Comparison of ENCODE assay signal across 8 cellular contexts in the genomic region with DNA sequence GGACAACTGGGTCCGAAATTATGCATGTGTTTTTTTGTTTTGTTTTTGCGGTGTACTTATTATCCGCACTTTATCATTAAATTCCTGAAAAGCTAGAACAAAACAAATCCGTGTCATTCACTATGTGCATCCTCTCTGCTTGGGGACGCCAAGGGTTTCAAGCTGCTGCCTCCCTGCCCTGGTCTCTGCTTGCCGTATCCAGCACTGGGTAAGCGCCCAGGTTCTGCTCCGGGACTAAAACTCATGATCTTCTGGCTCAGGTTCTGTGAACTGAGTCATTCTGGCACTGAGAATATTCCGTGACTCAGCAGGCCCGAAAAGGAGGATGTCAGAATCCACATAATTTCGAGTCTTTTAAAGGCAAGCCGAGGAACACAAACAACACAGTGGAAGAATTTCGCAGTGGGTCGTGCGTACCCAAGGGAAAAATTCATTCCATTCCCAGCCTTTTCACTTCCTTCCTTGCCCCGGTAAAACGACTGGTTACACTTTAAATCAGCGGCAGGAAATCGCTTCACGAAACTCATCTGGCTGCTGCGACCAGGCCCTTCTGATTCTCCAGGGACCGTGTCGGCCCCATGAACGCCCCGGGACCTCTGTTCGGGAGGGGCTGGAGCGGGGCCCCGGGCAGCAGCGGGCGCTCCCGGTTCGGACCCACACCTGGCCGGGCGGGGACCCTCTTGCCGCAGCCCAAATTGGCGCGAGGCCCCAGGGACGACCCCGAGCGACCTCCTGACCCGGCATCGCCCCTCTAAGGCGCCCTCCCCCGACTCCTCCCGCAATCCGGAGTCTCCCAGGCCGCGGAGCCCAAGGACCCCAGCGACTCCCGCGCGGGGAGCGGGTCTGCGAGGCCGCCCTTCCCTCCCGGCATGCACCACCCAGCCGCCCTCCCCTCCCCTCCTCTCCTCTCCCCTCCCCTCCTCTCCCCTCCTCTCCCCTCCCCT. TPM values are rescaled to one million over a fixed set of nuclear protein-coding genes. Genes with fewer than 3 reads are reported as not detected.
DNase-seq lines count a peak whose midpoint lies in the region; ATAC-seq, FAIRE-seq and TF ChIP-seq lines count a peak whose summit lies in the region.

No MANE protein-coding gene starts in this region.

- POLR2A ChIA-PET in K562 (lab: Yijun Ruan, JAX) = no interaction called here

- H3K4me1 ChIP-seq in K562 (replicated peaks in 1 of 2; ENCODE audit: control insufficient read depth in 2 of 2, insufficient read depth in 2 of 2, low read length in 2 of 2) (peaks cover 7 to 17% of the 10 kb centered on the region in 2 experiments; a peak in 4 of 5 replicates), psoas muscle (peaks cover 43% of the 10 kb centered on the region)

- H3K9me1 ChIP-seq in K562 (ENCODE audit: control insufficient read depth, insufficient read depth, low read length) = no peaks in the 10 kb centered on the region

- H2AFZ ChIP-seq in K562 (ENCODE audit: low read depth, low read length) = peak overlapping the region; percentile 67

- no peak overlapping the region for H3K27ac ChIP-seq in K562 (ENCODE audit: extremely low read depth, low read depth, low read length)
- peak overlapping the region; percentile 100 for H3K27ac ChIP-seq in psoas muscle

- no peaks in the 10 kb centered on the region for H3K36me3 ChIP-seq in K562 (ENCODE audit: control insufficient read depth, insufficient read depth, low read length)
- H3K36me3 ChIP-seq in psoas muscle (ENCODE audit: insufficient read depth in 1 of 2, low read depth in 1 of 2) = no peaks in the 10 kb centered on the region

- peak overlapping the region; percentile 25 for H3K4me3 ChIP-seq in K562
- peak overlapping the region; percentile 89 for H3K4me3 ChIP-seq in psoas muscle

- H3K27me3 Mint-ChIP-seq in CD14-positive monocyte (ENCODE audit: low read depth in 3 of 3) = peaks cover 31 to 67% (median 48%) of the 10 kb centered on the region in 3 donors

- peak overlapping the region in 6 of 7 donors; percentile 36 to 85 (median 62) for H3K27ac Mint-ChIP-seq in CD14-positive monocyte

- peaks cover 0 to 6% (median 3%) of the 10 kb centered on the region in 7 donors for H3K9me3 Mint-ChIP-seq in CD14-positive monocyte

- peaks cover 0 to 3% of the 10 kb centered on the region in 2 donors for H3K36me3 Mint-ChIP-seq in CD14-positive monocyte

- CTCF ChIA-PET in K562 (lab: Yijun Ruan, JAX; ENCODE audit: low intra/inter-chr PET ratio) = no interaction called here

- peak; percentile 80 for DNase-seq in CD14-positive monocyte (ENCODE audit: low spot score)
- DNase-seq in RPMI8226 = peak; percentile 47
- peak; percentile 21 to 63 (median 39) for DNase-seq in K562 (ENCODE audit: extremely low read depth in 1 of 4, low spot score in 3 of 4)
- DNase-seq in hypothalamus (lab: John Stamatoyannopoulos, UW) = peak in 44 of 51 donors; percentile 9 to 77 (median 54)
- peak; percentile 86 to 93 for DNase-seq in psoas muscle
- DNase-seq in NCI-H2081 treated with DMSO at 0.1 percent for 48 hours (lab: John Stamatoyannopoulos, UW) = no peak

- BruUV-seq in K562 (replicated peaks; lab: Mats Ljungman, UMichigan) = no TSS peak

- under 1% methylated on average over 38 of the region's 57 CpGs for WGBS in K562 (ENCODE audit: insufficient coverage, low coverage, missing lambda C conversion rate)
- 1% methylated on average over 48 to 57 of the region's 57 CpGs for WGBS in psoas muscle, 3 donors

- no peaks in the 10 kb centered on the region for H4K20me1 ChIP-seq in K562 (replicated peaks; ENCODE audit: control insufficient read depth, insufficient read depth, low read length)

- H3K79me2 ChIP-seq in K562 (ENCODE audit: control insufficient read depth, insufficient read depth, low read length) = no peaks in the 10 kb centered on the region

- TF ChIP-seq POLR2A in GM19193 (IDR thresholded peaks at IDR 0.05; ENCODE audit: extremely low read depth, insufficient read depth, insufficient read length) (peak; percentile 58), K562 (conservative IDR thresholded peaks at IDR 0.05) (no peak)

- TF ChIP-seq EP300 in K562 (IDR thresholded peaks at IDR 0.05; ENCODE audit: low read length) = no peak

- peak overlapping the region; percentile 32 to 64; a peak in 2 of 4 replicates for H3K9ac ChIP-seq in K562 (ENCODE audit: insufficient read depth in 1 of 2, low read depth in 2 of 2, low read length in 2 of 2)

- TF ChIP-seq RAD21 in K562 (CRISPR knock-in tag; conservative IDR thresholded peaks at IDR 0.05 in 1 of 2, IDR thresholded peaks at IDR 0.05 in 1 of 2) = no peak

- peak overlapping the region; percentile 76 for H3K4me2 ChIP-seq in K562 (ENCODE audit: insufficient read depth, low read length)

- ATAC-seq in HG03439 (IDR thresholded peaks at IDR 0.05; ENCODE audit: unreplicated experiment) (peak; percentile 35), K562 (peak; percentile 62), psoas muscle (peak; percentile 82 to 86 (median 85))

- H3K27me3 ChIP-seq in K562 (ENCODE audit: control insufficient read depth in 2 of 2, insufficient read depth in 2 of 2, low read length in 2 of 2) (peaks cover 35 to 42% of the 10 kb centered on the region in 2 experiments), psoas muscle (ENCODE audit: insufficient read depth in 3 of 3, low read length in 2 of 3) (no peaks in the 10 kb centered on the region)

- FAIRE-seq in K562 (lab: Jason Lieb, UNC) = peak; percentile 75

- in situ Hi-C loops in K562 (cut with MboI) = no loop called here

- peak overlapping the region; percentile 80 to 94 for H3K4me3 Mint-ChIP-seq in CD14-positive monocyte

- TF ChIP-seq CTCF in CD14-positive monocyte (IDR thresholded peaks at IDR 0.05) (no peak), K562 (IDR thresholded peaks at IDR 0.05 in 2 of 3, conservative IDR thresholded peaks at IDR 0.05 in 1 of 3; ENCODE audit: insufficient read depth in 2 of 3, low read depth in 1 of 3, low read length in 3 of 3) (no peak), psoas muscle (IDR thresholded peaks at IDR 0.05) (no peak)

- H3K9me3 ChIP-seq in K562 (replicated peaks; ENCODE audit: control insufficient read depth, insufficient read depth, low read depth, low read length) (no peaks in the 10 kb centered on the region), psoas muscle (no peaks in the 10 kb centered on the region)

- H3K4me1 Mint-ChIP-seq in CD14-positive monocyte = peaks cover 22% of the 10 kb centered on the region

- intact Hi-C loops in CD14-positive monocyte (cut with micrococcal nuclease) = no loop called here
- intact Hi-C loops in K562 (cut with micrococcal nuclease) = no loop called here
- intact Hi-C loops in psoas muscle (cut with DNase I) = loop anchor here (2.0 to 5.0 kb wide), 2 partner anchors 60 kb away; no protein-coding TSS in a partner anchor

TF ChIP-seq in K562, 482 proteins besides CTCF, POLR2A, EP300 and RAD21 (continues in another document):
- TF ChIP-seq SMARCA4 (IDR thresholded peaks at IDR 0.05) (peak; percentile 36; the same call in 1 of the 2 replicates), FOSL1 (tag; conservative IDR thresholded peaks at IDR 0.05) (peak; percentile 77), E2F3 (CRISPR knock-in tag; IDR thresholded peaks at IDR 0.05) (no peak), ZNF316 (IDR thresholded peaks at IDR 0.05) (peak; percentile 81), BMI1 (IDR thresholded peaks at IDR 0.05; ENCODE audit: low read length) (0 out of 2 replicates have a peak, but pooled peaks have one; percentile 7), SMARCE1 (IDR thresholded peaks at IDR 0.05) (peak; percentile 26; the same call in 1 of the 2 replicates), EGR1 (conservative IDR thresholded peaks at IDR 0.05) (no peak), ZNF766 (CRISPR knock-in tag; conservative IDR thresholded peaks at IDR 0.05) (no peak), BACH1 (tag; IDR thresholded peaks at IDR 0.05) (peak; percentile 76), NFIC (IDR thresholded peaks at IDR 0.05) (0 out of 2 replicates have a peak, but pooled peaks have one; percentile 30)
- TF ChIP-seq, protein P1, sequence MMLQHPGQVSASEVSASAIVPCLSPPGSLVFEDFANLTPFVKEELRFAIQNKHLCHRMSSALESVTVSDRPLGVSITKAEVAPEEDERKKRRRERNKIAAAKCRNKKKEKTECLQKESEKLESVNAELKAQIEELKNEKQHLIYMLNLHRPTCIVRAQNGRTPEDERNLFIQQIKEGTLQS (IDR thresholded peaks at IDR 0.05) = peak; percentile 67
- TF ChIP-seq, protein P1 (CRISPR knock-in tag; conservative IDR thresholded peaks at IDR 0.05) = no peak

RNA-seq across cellular contexts. Expression of a gene that starts 0.7 kb away (rescaled TPM):
- polyA plus RNA-seq in CD14-positive monocyte = under 1 TPM; 0.34 to 0.95 TPM
- total RNA-seq in K562 (2011; cell fraction: chromatin; rRNA removed; ENCODE audit: low replicate concordance) = 1.7 and 2.9 TPM in 2 replicates
- 2.1 and 2.7 TPM in 2 replicates for total RNA-seq in K562 (2011; cell fraction: nucleolus; rRNA removed)
- total RNA-seq in K562 (2011; cell fraction: nucleoplasm; rRNA removed) = 0.84 and 2.1 TPM in 2 replicates
- total RNA-seq in K562 (2014; rRNA removed) = 0.36 and 0.53 TPM in 2 replicates
- total RNA-seq in K562 (2014; rRNA removed; fragmentation: Illumina TruSeq; extraction: Trizol) = 0.07 and 0.13 TPM in 2 replicates
- total RNA-seq in K562 (2015; rRNA removed; fragmentation: Illumina TruSeq; extraction: Trizol) = 0.07 TPM in 1 of 2 replicates, not detected in the other
- 0.60 and 0.71 TPM in 2 replicates for total RNA-seq in K562 (2021)
- 0.13 and 0.16 TPM in 2 replicates for polyA plus RNA-seq in K562 (2011; rRNA removed)
- polyA plus RNA-seq in K562 (2011; cell fraction: cytosol; rRNA removed) = 0.15 and 0.16 TPM in 2 replicates
- polyA plus RNA-seq in K562 (2011; cell fraction: nucleus; rRNA removed) = 0.06 and 1.1 TPM in 2 replicates
- 0.07 and 0.08 TPM in 2 replicates for polyA plus RNA-seq in K562 (2012)
- polyA plus RNA-seq in K562 (2014; fragmentation: Illumina TruSeq; extraction: Trizol) = 0.07 and 0.24 TPM in 2 replicates
- polyA plus RNA-seq in K562 (2014; fragmentation: Nextera tagmentation; extraction: Ambion mirVana) = not detected
- polyA plus RNA-seq in K562 (2014; rRNA removed) = 0.21 TPM in 1 of 2 replicates, not detected in the other
- 0.24 and 1.2 TPM in 2 replicates for polyA minus RNA-seq in K562 (2011; rRNA and poly(A)+ RNA removed)
- 1.3 and 1.6 TPM in 2 replicates for polyA minus RNA-seq in K562 (2011; cell fraction: cytosol; rRNA and poly(A)+ RNA removed)
- polyA minus RNA-seq in K562 (2011; cell fraction: nucleus; rRNA and poly(A)+ RNA removed) = 0.54 and 0.78 TPM in 2 replicates
- total RNA-seq in psoas muscle = 10 to 100 TPM; 71.4 to 94.4 (median 80.5) TPM
- polyA plus RNA-seq in psoas muscle = 10 to 100 TPM; 28.0 to 39.6 (median 30.5) TPM

Comparison
In these comparisons a context has a peak if more than half of its experiments do, and no peak if none do; other contexts are left out.
1. ATAC-seq: peak in every context shown above with its lines; median percentile 85 in psoas muscle; 62 in K562; 35 in HG03439.
2. RNA of a gene that starts 0.7 kb away (polyA plus RNA-seq): 28.0 to 39.6 TPM in psoas muscle; 0.34 to 0.95 TPM in CD14-positive monocyte and 0.06 to 1.1 TPM in K562; every median in the first group is over 10 times any median in the second.
3. intact Hi-C loops: an anchor here in psoas muscle (2.0 to 5.0 kb wide); none called in CD14-positive monocyte and K562.